ENCODE assay signal across 11 cellular contexts in the genomic region with DNA sequence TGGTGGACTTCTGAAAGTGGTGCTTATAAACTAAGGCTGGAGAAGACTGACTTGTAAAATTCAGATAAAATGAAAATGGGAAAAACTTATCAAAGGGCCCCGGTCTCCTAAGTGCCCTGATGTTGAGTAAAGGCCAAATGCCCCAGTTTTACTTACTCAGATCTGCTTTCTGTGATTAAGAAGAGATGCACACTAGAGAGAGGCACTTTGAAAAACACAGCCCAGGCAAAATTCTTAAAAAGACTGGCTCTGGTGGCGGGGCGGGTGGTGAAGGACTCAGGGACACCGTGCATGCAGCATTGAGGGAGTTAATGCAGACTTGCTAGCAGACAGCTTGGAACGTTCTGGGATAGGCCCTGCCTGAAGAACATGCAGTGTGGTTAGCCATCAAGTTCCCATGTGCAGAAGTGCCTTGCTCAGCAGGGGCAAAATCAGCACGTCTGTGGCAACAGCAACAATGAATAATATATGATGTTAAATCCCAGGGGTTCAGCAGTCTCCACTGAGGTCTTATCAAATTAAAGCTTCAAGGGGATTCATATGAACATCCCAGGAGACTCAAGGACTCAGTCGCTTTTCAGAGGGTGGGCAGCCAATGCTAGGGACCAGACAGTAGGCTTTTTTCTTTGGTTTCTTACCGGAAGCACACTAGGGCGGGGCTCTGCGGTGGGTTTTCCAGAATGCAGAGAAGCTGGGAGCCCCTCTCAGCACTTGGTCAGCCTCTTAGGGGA.
DNase-seq lines count a peak whose midpoint lies in the region; ATAC-seq lines count a peak whose summit lies in the region.
"Had no signal": no experiment of that assay in that cellular context is flagged by ENCODE, and none has a peak within 500 bp of the region (broad histone marks: within the 10 kb centered on the region; RNA-seq: fewer than 3 reads in every experiment).

No MANE protein-coding gene starts in this region.

- peak overlapping the region; percentile 82 for H3K4me3 ChIP-seq in CD4-positive, CD25-positive, alpha-beta regulatory T cell (ENCODE audit: low read depth, low read length)
- no peak overlapping the region for H3K4me3 ChIP-seq in mesodermal cell (ENCODE audit: extremely low read depth, insufficient read depth, low read length, poor library complexity, severe bottlenecking)
- H3K4me3 ChIP-seq: testis had no signal

- H3K36me3 ChIP-seq in CD4-positive, CD25-positive, alpha-beta regulatory T cell (ENCODE audit: control insufficient read depth, insufficient read depth, low read length) = no peaks in the 10 kb centered on the region
- H3K36me3 ChIP-seq in mesodermal cell (ENCODE audit: control insufficient read depth, insufficient read depth, low read length) = no peaks in the 10 kb centered on the region

- no peaks in the 10 kb centered on the region for H3K4me1 ChIP-seq in CD4-positive, CD25-positive, alpha-beta regulatory T cell (ENCODE audit: control insufficient read depth, insufficient read depth, low read length, poor library complexity, severe bottlenecking)
- H3K4me1 ChIP-seq in mesodermal cell (ENCODE audit: control insufficient read depth, insufficient read depth, low read length, poor library complexity, severe bottlenecking) = peaks cover 45% of the 10 kb centered on the region
- H3K4me1 ChIP-seq: testis had no signal

- no peaks in the 10 kb centered on the region for H3K27me3 ChIP-seq in CD4-positive, CD25-positive, alpha-beta regulatory T cell (ENCODE audit: control insufficient read depth, insufficient read depth, low read length)
- H3K27me3 ChIP-seq: testis had no signal

- peak overlapping the region; percentile 41 for H3K27ac ChIP-seq in CD4-positive, CD25-positive, alpha-beta regulatory T cell (ENCODE audit: insufficient read depth, low read length, poor library complexity, severe bottlenecking)
- peak overlapping the region; percentile 75 for H3K27ac ChIP-seq in mesodermal cell (ENCODE audit: low read depth, low read length, severe bottlenecking)
- H3K27ac ChIP-seq: RWPE1, testis had no signal

- H3K4me3 Mint-ChIP-seq in CD4-positive, CD25-positive, alpha-beta regulatory T cell = peak overlapping the region; percentile 87 to 99 (median 94)
- peak overlapping the region; percentile 85 for H3K4me3 Mint-ChIP-seq in activated T-helper 17 cell treated with anti-CD3 and anti-CD28 coated beads, Interleukin-2, amount 50 U/mL, for 72 hours

- H3K36me3 Mint-ChIP-seq in CD4-positive, CD25-positive, alpha-beta regulatory T cell = peaks cover 9% of the 10 kb centered on the region
- peaks cover 85% of the 10 kb centered on the region for H3K36me3 Mint-ChIP-seq in activated T-helper 17 cell treated with anti-CD3 and anti-CD28 coated beads, Interleukin-2, amount 50 U/mL, for 72 hours (ENCODE audit: low read depth)

- no peaks in the 10 kb centered on the region for H3K27me3 Mint-ChIP-seq in CD4-positive, CD25-positive, alpha-beta regulatory T cell
- no peaks in the 10 kb centered on the region for H3K27me3 Mint-ChIP-seq in activated T-helper 17 cell treated with anti-CD3 and anti-CD28 coated beads, Interleukin-2, amount 50 U/mL, for 72 hours

- no peak for ATAC-seq in CD4-positive, CD25-positive, alpha-beta regulatory T cell (ENCODE audit: low read depth in 2 of 2)
- ATAC-seq in GM21529 (IDR thresholded peaks at IDR 0.05; ENCODE audit: unreplicated experiment) (peak; percentile 38), GM21717 (IDR thresholded peaks at IDR 0.05; ENCODE audit: unreplicated experiment) (no peak)
- peak; percentile 15 for ATAC-seq in activated T-helper 17 cell treated with anti-CD3 and anti-CD28 coated beads, Interleukin-2, amount 50 U/mL, for 72 hours (replicated peaks)

- no peaks in the 10 kb centered on the region for H3K9me3 ChIP-seq in CD4-positive, CD25-positive, alpha-beta regulatory T cell (ENCODE audit: control insufficient read depth in 2 of 2, low read length in 2 of 2)
- no peaks in the 10 kb centered on the region for H3K9me3 ChIP-seq in mesodermal cell (ENCODE audit: control insufficient read depth, low read length)
- H3K9me3 ChIP-seq: testis had no signal

- H3K27ac Mint-ChIP-seq in CD4-positive, CD25-positive, alpha-beta regulatory T cell = peak overlapping the region in 2 of 3 donors; percentile 75 to 89
- peak overlapping the region; percentile 63 for H3K27ac Mint-ChIP-seq in activated T-helper 17 cell treated with anti-CD3 and anti-CD28 coated beads, Interleukin-2, amount 50 U/mL, for 72 hours

- no peak for DNase-seq in CD4-positive, CD25-positive, alpha-beta regulatory T cell
- no peak for DNase-seq in stimulated activated CD4-positive, alpha-beta T cell treated with anti-CD3 and anti-CD28 coated beads, Interleukin-12 subunit alpha, Interleukin-12 subunit beta, amount 100 ng/mL, for 4 hours
- DNase-seq in KG1 (lab: John Stamatoyannopoulos, UW) = no peak
- no peak for DNase-seq in NCI-H510A (lab: John Stamatoyannopoulos, UW)
- DNase-seq: NCI-H1048, testis had no signal

- H3K9me3 Mint-ChIP-seq in CD4-positive, CD25-positive, alpha-beta regulatory T cell = peaks cover 0 to 3% (median 0%) of the 10 kb centered on the region in 7 donors
- H3K9me3 Mint-ChIP-seq in activated T-helper 17 cell treated with anti-CD3 and anti-CD28 coated beads, Interleukin-2, amount 50 U/mL, for 72 hours = no peaks in the 10 kb centered on the region

- 90 to 91% methylated on average over 9 of the region's 10 CpGs for WGBS in mesodermal cell (ENCODE audit: insufficient coverage in 2 of 2), 2 experiments

- peaks cover 0 to 2% (median 0%) of the 10 kb centered on the region in 4 donors for H3K4me1 Mint-ChIP-seq in CD4-positive, CD25-positive, alpha-beta regulatory T cell
- no peaks in the 10 kb centered on the region for H3K4me1 Mint-ChIP-seq in activated T-helper 17 cell treated with anti-CD3 and anti-CD28 coated beads, Interleukin-2, amount 50 U/mL, for 72 hours

Comparison
In these comparisons a context has a peak if more than half of its experiments do, and no peak if none do; other contexts are left out.
1. ATAC-seq: peak in GM21529 (single experiment) and activated T-helper 17 cell treated with anti-CD3 and anti-CD28 coated beads, Interleukin-2, amount 50 U/mL, for 72 hours (single experiment); none in CD4-positive, CD25-positive, alpha-beta regulatory T cell (0 of 2) and GM21717 (single experiment).